In the genomic region with DNA sequence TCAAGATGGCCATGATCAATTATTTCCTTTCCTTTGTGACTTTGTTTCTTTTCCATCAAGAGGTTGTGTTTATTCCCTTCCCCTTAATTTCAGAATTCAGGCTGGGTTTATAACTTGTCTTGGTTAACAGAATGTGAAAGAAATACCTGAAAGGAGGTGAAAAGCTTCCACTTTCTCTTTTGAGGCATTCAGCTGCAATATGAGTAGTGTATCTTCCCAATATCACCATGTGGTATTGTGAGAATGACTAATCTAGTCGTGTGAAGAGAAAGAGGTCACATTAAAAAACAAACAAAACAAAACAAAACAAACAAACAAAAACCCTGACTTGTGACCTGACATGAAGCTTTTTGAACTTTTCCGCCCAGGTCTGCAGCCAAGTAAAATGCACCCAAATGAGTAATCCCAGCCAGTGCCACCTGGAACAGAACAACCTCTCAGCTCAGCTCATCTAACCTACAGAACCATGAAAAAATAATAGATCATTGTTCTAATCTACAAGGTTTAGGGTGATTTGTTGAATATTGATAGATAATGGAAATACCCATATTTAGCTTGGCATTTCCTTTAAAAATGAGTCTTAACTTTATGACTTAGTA, we compare ENCODE assay signal across 19 cellular contexts.
"Had no signal": no experiment of that assay in that cellular context is flagged by ENCODE, and none has a peak within 500 bp of the region (broad histone marks: within the 10 kb centered on the region; RNA-seq: fewer than 3 reads in every experiment).

No MANE protein-coding gene starts in this region.

- H3K36me3 ChIP-seq: adrenal gland, gastrocnemius medialis, heart left ventricle, lower lobe of right lung, tibial artery had no signal

- H3K9me3 ChIP-seq: adrenal gland, gastrocnemius medialis, lower lobe of right lung, tibial artery had no signal

- H3K4me3 ChIP-seq: adrenal gland, gastrocnemius medialis, heart left ventricle, lower lobe of right lung, tibial artery had no signal

- H3K27me3 ChIP-seq: adrenal gland, gastrocnemius medialis, heart left ventricle, tibial artery had no signal

- DNase-seq: activated B cell treated with CpG ODN at 0.5 μM for 24 hours; activated CD4-positive, alpha-beta T cell treated with anti-CD3 and anti-CD28 coated beads for 48 hours; activated CD8-positive, alpha-beta T cell treated with anti-CD3 and anti-CD28 coated beads for 36 hours; activated effector memory CD4-positive, alpha-beta T cell treated with Interleukin-2 at 50 U/mL for 16 hours; activated T-cell treated with anti-CD3 and anti-CD28 coated beads, Interleukin-2, amount 50 U/mL, for 4 hours; adrenal gland; endodermal cell; gastrocnemius medialis; heart left ventricle; left cardiac atrium; lower lobe of right lung; nucleus accumbens; posterior cingulate gyrus; retina; stimulated activated CD4-positive, alpha-beta T cell treated with anti-CD3 and anti-CD28 coated beads, Interleukin-15, amount 100 ng/mL, for 24 hours; stimulated activated CD4-positive, alpha-beta T cell treated with anti-CD3 and anti-CD28 coated beads, Interleukin-4, amount 100 ng/mL, for 24 hours; stimulated activated naive CD4-positive, alpha-beta T cell; tibial artery had no signal

- ATAC-seq: activated CD8-positive, alpha-beta T cell treated with anti-CD3 and anti-CD28 coated beads for 36 hours; activated T-cell treated with anti-CD3 and anti-CD28 coated beads, Interleukin-2, amount 50 U/mL, for 4 hours; gastrocnemius medialis; heart left ventricle; left cardiac atrium; lower lobe of right lung had no signal

- FAIRE-seq: urothelium cell line had no signal

- H3K4me1 ChIP-seq: adrenal gland, gastrocnemius medialis, heart left ventricle, lower lobe of right lung, tibial artery had no signal

- H3K27ac ChIP-seq: adrenal gland, gastrocnemius medialis, heart left ventricle, lower lobe of right lung, tibial artery had no signal
